ENCODE assay signal across 8 cellular contexts in the genomic region with DNA sequence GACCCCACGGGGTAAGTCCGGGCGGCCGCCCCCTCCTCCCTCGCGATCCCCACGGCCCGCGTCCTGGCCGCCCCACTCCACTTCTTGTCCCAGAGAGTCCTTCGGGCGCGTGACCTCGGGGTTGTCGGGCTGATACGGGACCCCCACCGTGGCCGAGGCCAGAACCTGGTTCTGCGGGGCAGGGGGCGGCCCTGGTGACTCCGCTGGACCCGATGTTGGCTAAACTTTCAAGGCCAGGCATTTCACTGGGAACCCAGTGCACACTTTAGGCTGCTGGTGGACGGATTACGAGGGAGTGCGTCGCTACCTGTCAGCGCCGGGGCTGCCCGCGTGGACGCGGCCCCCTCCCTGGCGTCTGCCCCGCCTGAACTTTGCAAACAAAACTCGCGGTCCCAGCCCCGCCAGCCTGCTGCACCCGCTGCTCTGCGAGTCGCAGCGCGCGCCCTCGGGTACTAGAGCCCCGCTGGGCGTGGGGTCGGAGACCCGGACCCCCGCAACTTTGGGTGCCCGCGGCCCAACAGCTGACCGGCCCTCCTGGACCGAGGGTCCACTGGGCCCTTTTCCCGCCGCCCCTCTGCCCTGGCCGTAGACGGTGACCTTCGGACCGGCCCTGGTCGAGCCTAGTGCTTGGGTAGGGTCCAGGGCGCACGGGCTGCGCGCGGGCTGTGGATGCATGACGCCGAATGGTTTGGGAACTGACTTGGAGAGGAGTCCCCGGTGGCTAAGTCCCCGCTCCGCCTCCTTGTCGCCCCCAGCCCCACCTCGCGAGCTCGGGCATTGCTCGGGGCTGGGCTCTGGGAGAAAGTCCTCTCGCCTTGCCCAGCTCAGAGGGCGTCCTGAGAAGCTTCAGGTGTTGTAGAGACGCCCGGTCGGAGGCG. TPM values are rescaled to one million over a fixed set of nuclear protein-coding genes. Genes with fewer than 3 reads are reported as not detected.
A peak's percentile ranks its signal among the peaks of the same experiment; 100 is the strongest.
DNase-seq lines count a peak whose midpoint lies in the region; ATAC-seq and TF ChIP-seq lines count a peak whose summit lies in the region.

No MANE protein-coding gene starts in this region.

- H3K4me1 ChIP-seq in neural progenitor cell, result no peaks in the 10 kb centered on the region

- no peak overlapping the region for H3K9ac ChIP-seq in neural progenitor cell

- peaks cover 63% of the 10 kb centered on the region for H3K27me3 ChIP-seq in neural progenitor cell

- H3F3A ChIP-seq in neural progenitor cell (ENCODE audit: low read depth), result no peaks in the 10 kb centered on the region

- no peaks in the 10 kb centered on the region for H3K36me3 ChIP-seq in neural progenitor cell

- no peaks in the 10 kb centered on the region for H3K79me2 ChIP-seq in neural progenitor cell (ENCODE audit: low read depth)

- H3K36me3 Mint-ChIP-seq in neural progenitor cell, result no peaks in the 10 kb centered on the region

- H3K4me1 Mint-ChIP-seq in neural progenitor cell, result peaks cover 11% of the 10 kb centered on the region

- H4K20me1 ChIP-seq in neural progenitor cell (ENCODE audit: low read depth), result no peaks in the 10 kb centered on the region

- H3K4me3 ChIP-seq in GM12864 (ENCODE audit: low read depth, low read length) (peak overlapping the region; percentile 62), neural progenitor cell (peak overlapping the region; percentile 63)

- peak overlapping the region; percentile 96 for H3K4me2 ChIP-seq in neural progenitor cell

- no peaks in the 10 kb centered on the region for H3K9me3 Mint-ChIP-seq in neural progenitor cell

- no peak for TF ChIP-seq CTCF in GM12864 (IDR thresholded peaks at IDR 0.05; ENCODE audit: low read depth, low read length, missing control alignments)
- TF ChIP-seq CTCF in neural progenitor cell (IDR thresholded peaks at IDR 0.05), result no peak

- ATAC-seq in HG03095 (IDR thresholded peaks at IDR 0.05; ENCODE audit: unreplicated experiment), result peak; percentile 37

- DNase-seq in GM12864 (ENCODE audit: low read depth), result no peak
- peak; percentile 80 for DNase-seq in activated CD8-positive, alpha-beta memory T cell treated with anti-CD3 and anti-CD28 coated beads for 24 hours
- peak; percentile 36 for DNase-seq in fibroblast of peridontal ligament (ENCODE audit: extremely low read depth)
- DNase-seq in neural progenitor cell (ENCODE audit: low spot score), result peak; percentile 43
- DNase-seq in NCI-H2227 treated with DMSO at 0.1 percent for 48 hours (lab: John Stamatoyannopoulos, UW), result no peak
- DNase-seq in DMS79 (lab: John Stamatoyannopoulos, UW), result no peak
- DNase-seq in NCI-H226, result no peak

- H3K27ac ChIP-seq in neural progenitor cell, result no peak overlapping the region

- peak overlapping the region; percentile 93 for H2AFZ ChIP-seq in neural progenitor cell (replicated peaks)

- no peaks in the 10 kb centered on the region for H3K9me3 ChIP-seq in neural progenitor cell (ENCODE audit: low read depth)

- peaks cover 11% of the 10 kb centered on the region for H3K27me3 Mint-ChIP-seq in neural progenitor cell (ENCODE audit: insufficient read depth, low read depth)

- H3K27ac Mint-ChIP-seq in neural progenitor cell, result no peak overlapping the region

- peak overlapping the region; percentile 79 for H3K4me3 Mint-ChIP-seq in neural progenitor cell

RNA-seq across cellular contexts. Expression of a gene that starts 0.6 kb away (rescaled TPM):
- 0.09 and 0.22 TPM in 2 replicates for total RNA-seq in neural progenitor cell (ENCODE audit: low replicate concordance)

Comparison
In these comparisons a context has a peak if more than half of its experiments do, and no peak if none do; other contexts are left out.
1. DNase-seq: peak in activated CD8-positive, alpha-beta memory T cell treated with anti-CD3 and anti-CD28 coated beads for 24 hours (single experiment), fibroblast of peridontal ligament (single experiment) and neural progenitor cell (single experiment); none in GM12864 (single experiment), NCI-H2227 treated with DMSO at 0.1 percent for 48 hours (single experiment), DMS79 (single experiment) and NCI-H226 (single experiment).